12 cellular contexts compared by ENCODE assay signal in genomic region chr7:16587129-16587528, GRCh38. TPM values are rescaled to one million over a fixed set of nuclear protein-coding genes. Genes with fewer than 3 reads are reported as not detected.
DNase-seq lines count a peak whose midpoint lies in the region; ATAC-seq and TF ChIP-seq lines count a peak whose summit lies in the region.
"Had no signal": no experiment of that assay in that cellular context is flagged by ENCODE, and none has a peak within 500 bp of the region (broad histone marks: within the 10 kb centered on the region; RNA-seq: fewer than 3 reads in every experiment).

No MANE protein-coding gene starts in this region.

- no peaks in the 10 kb centered on the region for H3K9me3 ChIP-seq in left ventricle myocardium inferior (replicated peaks)

- H3K4me1 Mint-ChIP-seq in activated T-helper 1 cell treated with anti-CD3 and anti-CD28 coated beads, Interleukin-12 subunit alpha, Interleukin-12 subunit beta, Interleukin-2, Interleukin-4 antibody, amounts not matched to agents 30 ng/mL and 10 ng/mL and 1 ng/mL, durations not matched to agents 14 hours and 24 hours and 36 hours (ENCODE audit: low read depth) = no peaks in the 10 kb centered on the region
- no peaks in the 10 kb centered on the region for H3K4me1 Mint-ChIP-seq in activated T-helper 2 cell treated with anti-CD3 and anti-CD28 coated beads, Interferon-gamma antibody, Interleukin-2, Interleukin-4, amounts not matched to agents 10 μg/mL and 5 μg/mL and 100 μg/mL, durations not matched to agents 14 hours and 24 hours and 36 hours (ENCODE audit: low read depth)
- H3K4me1 Mint-ChIP-seq: B cell had no signal

- no peaks in the 10 kb centered on the region for H3K36me3 ChIP-seq in left ventricle myocardium inferior

- H3K4me1 ChIP-seq in left ventricle myocardium inferior = peaks cover 20% of the 10 kb centered on the region

- ATAC-seq in Right ventricle myocardium superior (ENCODE audit: poor library complexity) = no peak

- H3K9me3 Mint-ChIP-seq in activated T-helper 1 cell treated with anti-CD3 and anti-CD28 coated beads, Interleukin-12 subunit alpha, Interleukin-12 subunit beta, Interleukin-2, Interleukin-4 antibody, amounts not matched to agents 30 ng/mL and 10 ng/mL and 1 ng/mL, durations not matched to agents 14 hours and 24 hours and 36 hours = no peaks in the 10 kb centered on the region
- H3K9me3 Mint-ChIP-seq in activated T-helper 2 cell treated with anti-CD3 and anti-CD28 coated beads, Interferon-gamma antibody, Interleukin-2, Interleukin-4, amounts not matched to agents 10 μg/mL and 5 μg/mL and 100 μg/mL, durations not matched to agents 14 hours and 24 hours and 36 hours = no peaks in the 10 kb centered on the region

- peaks cover 2% of the 10 kb centered on the region for H3K27me3 Mint-ChIP-seq in activated T-helper 1 cell treated with anti-CD3 and anti-CD28 coated beads, Interleukin-12 subunit alpha, Interleukin-12 subunit beta, Interleukin-2, Interleukin-4 antibody, amounts not matched to agents 30 ng/mL and 10 ng/mL and 1 ng/mL, durations not matched to agents 14 hours and 24 hours and 36 hours (ENCODE audit: insufficient read depth)
- no peaks in the 10 kb centered on the region for H3K27me3 Mint-ChIP-seq in activated T-helper 2 cell treated with anti-CD3 and anti-CD28 coated beads, Interferon-gamma antibody, Interleukin-2, Interleukin-4, amounts not matched to agents 10 μg/mL and 5 μg/mL and 100 μg/mL, durations not matched to agents 14 hours and 24 hours and 36 hours (ENCODE audit: low read depth)

- TF ChIP-seq POLR2A in NB4 (IDR thresholded peaks at IDR 0.05; ENCODE audit: extremely low read depth, insufficient read length) = no peak

- H3K36me3 Mint-ChIP-seq in activated T-helper 1 cell treated with anti-CD3 and anti-CD28 coated beads, Interleukin-12 subunit alpha, Interleukin-12 subunit beta, Interleukin-2, Interleukin-4 antibody, amounts not matched to agents 30 ng/mL and 10 ng/mL and 1 ng/mL, durations not matched to agents 14 hours and 24 hours and 36 hours (ENCODE audit: low read depth) = no peaks in the 10 kb centered on the region
- H3K36me3 Mint-ChIP-seq in activated T-helper 2 cell treated with anti-CD3 and anti-CD28 coated beads, Interferon-gamma antibody, Interleukin-2, Interleukin-4, amounts not matched to agents 10 μg/mL and 5 μg/mL and 100 μg/mL, durations not matched to agents 14 hours and 24 hours and 36 hours (ENCODE audit: low read depth) = no peaks in the 10 kb centered on the region

- DNase-seq in left ventricle myocardium inferior (no peak), Right ventricle myocardium superior (no peak), NB4 (ENCODE audit: low read depth) (no peak), islet precursor cell (no peak)
- no peak for DNase-seq in activated T-helper 1 cell treated with anti-CD3 and anti-CD28 coated beads, Interleukin-12 subunit alpha, Interleukin-12 subunit beta, Interleukin-2, Interleukin-4 antibody, amounts not matched to agents 30 ng/mL and 10 ng/mL and 1 ng/mL, durations not matched to agents 14 hours and 24 hours and 36 hours (ENCODE audit: low spot score)
- DNase-seq in activated T-helper 2 cell treated with anti-CD3 and anti-CD28 coated beads, Interferon-gamma antibody, Interleukin-2, Interleukin-4, amounts not matched to agents 10 μg/mL and 5 μg/mL and 100 μg/mL, durations not matched to agents 14 hours and 24 hours and 36 hours (ENCODE audit: low spot score) = no peak
- DNase-seq: GF-D8, GM23248, IMR-90, KG1 had no signal

- no peak overlapping the region for H3K27ac Mint-ChIP-seq in activated T-helper 1 cell treated with anti-CD3 and anti-CD28 coated beads, Interleukin-12 subunit alpha, Interleukin-12 subunit beta, Interleukin-2, Interleukin-4 antibody, amounts not matched to agents 30 ng/mL and 10 ng/mL and 1 ng/mL, durations not matched to agents 14 hours and 24 hours and 36 hours
- no peak overlapping the region for H3K27ac Mint-ChIP-seq in activated T-helper 2 cell treated with anti-CD3 and anti-CD28 coated beads, Interferon-gamma antibody, Interleukin-2, Interleukin-4, amounts not matched to agents 10 μg/mL and 5 μg/mL and 100 μg/mL, durations not matched to agents 14 hours and 24 hours and 36 hours
- H3K27ac Mint-ChIP-seq: B cell had no signal

- H3K27ac ChIP-seq in left ventricle myocardium inferior (replicated peaks) (no peak overlapping the region), VCaP (peak overlapping the region; percentile 82; the same call in 1 of the 2 replicates)
- H3K27ac ChIP-seq: GM23248 had no signal

- intact Hi-C loops in left ventricle myocardium inferior (cut with micrococcal nuclease) (no loop called here), Right ventricle myocardium superior (cut with DNase I) (no loop called here)
- intact Hi-C loops in activated T-helper 1 cell treated with anti-CD3 and anti-CD28 coated beads, Interleukin-12 subunit alpha, Interleukin-12 subunit beta, Interleukin-2, Interleukin-4 antibody, amounts not matched to agents 30 ng/mL and 10 ng/mL and 1 ng/mL, durations not matched to agents 14 hours and 24 hours and 36 hours (cut with micrococcal nuclease) = no loop called here
- intact Hi-C loops in activated T-helper 2 cell treated with anti-CD3 and anti-CD28 coated beads, Interferon-gamma antibody, Interleukin-2, Interleukin-4, amounts not matched to agents 10 μg/mL and 5 μg/mL and 100 μg/mL, durations not matched to agents 14 hours and 24 hours and 36 hours (cut with micrococcal nuclease) = no loop called here

- TF ChIP-seq CTCF in left ventricle myocardium inferior (IDR thresholded peaks at IDR 0.05; ENCODE audit: borderline replicate concordance) = no peak
- TF ChIP-seq CTCF in NB4 (IDR thresholded peaks at IDR 0.05; ENCODE audit: low read depth, low read length) = no peak
- TF ChIP-seq CTCF in VCaP (conservative IDR thresholded peaks at IDR 0.05) = no peak

- H3K4me3 Mint-ChIP-seq in activated T-helper 1 cell treated with anti-CD3 and anti-CD28 coated beads, Interleukin-12 subunit alpha, Interleukin-12 subunit beta, Interleukin-2, Interleukin-4 antibody, amounts not matched to agents 30 ng/mL and 10 ng/mL and 1 ng/mL, durations not matched to agents 14 hours and 24 hours and 36 hours = no peak overlapping the region
- H3K4me3 Mint-ChIP-seq in activated T-helper 2 cell treated with anti-CD3 and anti-CD28 coated beads, Interferon-gamma antibody, Interleukin-2, Interleukin-4, amounts not matched to agents 10 μg/mL and 5 μg/mL and 100 μg/mL, durations not matched to agents 14 hours and 24 hours and 36 hours (ENCODE audit: low read depth) = no peak overlapping the region
- H3K4me3 Mint-ChIP-seq: B cell had no signal

- H3K27me3 ChIP-seq in left ventricle myocardium inferior (ENCODE audit: low read depth) = no peaks in the 10 kb centered on the region

- H3K4me3 ChIP-seq in left ventricle myocardium inferior = peak overlapping the region; percentile 50
- peak overlapping the region; percentile 21 for H3K4me3 ChIP-seq in NB4 (ENCODE audit: low read depth, low read length)
- H3K4me3 ChIP-seq: GM23248 had no signal

RNA-seq across cellular contexts. Expression of gene ANKMY2, which starts 58.4 kb away (rescaled TPM):
- total RNA-seq in left ventricle myocardium inferior = 28.9 TPM
- 21.5 TPM for total RNA-seq in Right ventricle myocardium superior
- total RNA-seq in activated T-helper 1 cell treated with anti-CD3 and anti-CD28 coated beads, Interleukin-12 subunit alpha, Interleukin-12 subunit beta, Interleukin-2, Interleukin-4 antibody, amounts not matched to agents 30 ng/mL and 10 ng/mL and 1 ng/mL, durations not matched to agents 14 hours and 24 hours and 36 hours = 6.9 and 8.4 TPM in 2 replicates
- 8.7 TPM in 2 replicates for total RNA-seq in activated T-helper 2 cell treated with anti-CD3 and anti-CD28 coated beads, Interferon-gamma antibody, Interleukin-2, Interleukin-4, amounts not matched to agents 10 μg/mL and 5 μg/mL and 100 μg/mL, durations not matched to agents 14 hours and 24 hours and 36 hours

RNA-seq across cellular contexts. Expression of gene BZW2, which starts 58.9 kb away (rescaled TPM):
- total RNA-seq in left ventricle myocardium inferior (308 TPM), Right ventricle myocardium superior (359 TPM)
- 94.3 and 101 TPM in 2 replicates for total RNA-seq in activated T-helper 1 cell treated with anti-CD3 and anti-CD28 coated beads, Interleukin-12 subunit alpha, Interleukin-12 subunit beta, Interleukin-2, Interleukin-4 antibody, amounts not matched to agents 30 ng/mL and 10 ng/mL and 1 ng/mL, durations not matched to agents 14 hours and 24 hours and 36 hours
- total RNA-seq in activated T-helper 2 cell treated with anti-CD3 and anti-CD28 coated beads, Interferon-gamma antibody, Interleukin-2, Interleukin-4, amounts not matched to agents 10 μg/mL and 5 μg/mL and 100 μg/mL, durations not matched to agents 14 hours and 24 hours and 36 hours = 82.9 and 90.2 TPM in 2 replicates
